ENCODE assay signal across 8 cellular contexts in genomic region chr10:102066421-102067068, GRCh38. TPM values are rescaled to one million over a fixed set of nuclear protein-coding genes. Genes with fewer than 3 reads are reported as not detected.
DNase-seq lines count a peak whose midpoint lies in the region; ATAC-seq and TF ChIP-seq lines count a peak whose summit lies in the region.

No MANE protein-coding gene starts in this region.

- H3K27me3 ChIP-seq in A673 (replicated peaks; ENCODE audit: insufficient read depth, low read depth, low read length, poor library complexity): no peaks in the 10 kb centered on the region
- no peaks in the 10 kb centered on the region for H3K27me3 ChIP-seq in mucosa of stomach (ENCODE audit: control insufficient read depth, insufficient read depth, low read length)

- peak overlapping the region; percentile 92 for H3K9ac ChIP-seq in mucosa of stomach (ENCODE audit: low read length)

- in situ Hi-C loops in astrocyte of the cerebellum (cut with HindIII; ENCODE audit: low sequenced_read_pairs): no loop called here

- H3K9me3 Mint-ChIP-seq in HFFc6: no peaks in the 10 kb centered on the region

- BruUV-seq in A673 (replicated peaks; lab: Mats Ljungman, UMichigan): no TSS peak

- H3K4me1 ChIP-seq in A673 (ENCODE audit: insufficient read depth, low read length, poor library complexity, severe bottlenecking) (peaks cover 9% of the 10 kb centered on the region), mucosa of stomach (ENCODE audit: control insufficient read depth, insufficient read depth, low read length) (peaks cover 18% of the 10 kb centered on the region)

- H3K27ac ChIP-seq in A673 (ENCODE audit: low read depth, low read length, poor library complexity, severe bottlenecking): peak overlapping the region; percentile 80

- H3K27ac Mint-ChIP-seq in HFFc6: peak overlapping the region; percentile 77

- CTCF ChIA-PET in A673 (lab: Charles Lee): interaction anchor here (1.3 kb wide), 1 partner anchor 226 kb away, joined by 6 read pairs; no protein-coding TSS in a partner anchor

- H3K36me3 Mint-ChIP-seq in HFFc6 (ENCODE audit: low read depth): no peaks in the 10 kb centered on the region; the same call in 1 of the 2 replicates

- intact Hi-C loops in A673 (cut with micrococcal nuclease; ENCODE audit: unreplicated experiment): no loop called here

- H3K4me3 ChIP-seq in A673 (ENCODE audit: low read depth, low read length, poor library complexity, severe bottlenecking) (peak overlapping the region; percentile 89), astrocyte of the cerebellum (ENCODE audit: low read depth, low read length) (peak overlapping the region; percentile 77), mucosa of stomach (ENCODE audit: low read length) (peak overlapping the region; percentile 16)

- H3K9me3 ChIP-seq in A673 (ENCODE audit: low read depth, low read length, poor library complexity, severe bottlenecking) (no peaks in the 10 kb centered on the region), mucosa of stomach (ENCODE audit: control insufficient read depth, low read length) (no peaks in the 10 kb centered on the region)

- peaks cover 33% of the 10 kb centered on the region for H3K4me1 Mint-ChIP-seq in HFFc6 (ENCODE audit: low read depth)

- H3K4me3 Mint-ChIP-seq in HFFc6: peak overlapping the region; percentile 91

- H3K36me3 ChIP-seq in A673 (ENCODE audit: insufficient read depth, low read length, poor library complexity, severe bottlenecking) (no peaks in the 10 kb centered on the region), mucosa of stomach (ENCODE audit: control insufficient read depth, insufficient read depth, low read length) (peaks cover 8% of the 10 kb centered on the region)

- H3K27me3 Mint-ChIP-seq in HFFc6 (ENCODE audit: insufficient read depth): no peaks in the 10 kb centered on the region

- TF ChIP-seq CTCF in A673 (conservative IDR thresholded peaks at IDR 0.05; ENCODE audit: low read depth, low read length): no peak
- no peak for TF ChIP-seq CTCF in HFFc6 (IDR thresholded peaks at IDR 0.05)
- no peak for TF ChIP-seq CTCF in astrocyte of the cerebellum (IDR thresholded peaks at IDR 0.05; ENCODE audit: low read depth, low read length, missing control alignments)

- no peak for ATAC-seq in HG02759 (IDR thresholded peaks at IDR 0.05; ENCODE audit: unreplicated experiment)

- DNase-seq in A673 (ENCODE audit: low spot score) (no peak), HFFc6 (no peak), astrocyte of the cerebellum (ENCODE audit: low read depth) (no peak), GDM1 (lab: John Stamatoyannopoulos, UW) (no peak), NCI-H2227 treated with DMSO at 0.1 percent for 48 hours (lab: John Stamatoyannopoulos, UW) (no peak), mesenteric fat pad (ENCODE audit: low spot score) (no peak)

- POLR2A ChIA-PET in A673 (lab: Charles Lee; ENCODE audit: low non-redundant PET): no interaction called here

RNA-seq across cellular contexts. Expression of gene HPS6, which starts 1.4 kb away (rescaled TPM):
- total RNA-seq in A673 (2021): 12.6 and 15.7 TPM in 2 replicates
- total RNA-seq in HFFc6 (2021; fragmentation: NEBNext Ultra II Directional; extraction: Animal tissue kit (Norgen Biotek cat#: 25700)): 10 to 100 TPM; 22.0 to 29.4 (median 24.0) TPM
- total RNA-seq in mesenteric fat pad: 15.7 TPM

RNA-seq across cellular contexts. Expression of gene ARMH3, which starts 10.6 kb away (rescaled TPM):
- 17.8 and 19.7 TPM in 2 replicates for total RNA-seq in A673 (2021)
- 10 to 100 TPM; 18.0 to 21.7 (median 18.8) TPM for total RNA-seq in HFFc6 (2021; fragmentation: NEBNext Ultra II Directional; extraction: Animal tissue kit (Norgen Biotek cat#: 25700))
- 28.2 TPM for total RNA-seq in mesenteric fat pad

RNA-seq across cellular contexts. Expression of gene LDB1, which starts 53.6 kb away (rescaled TPM):
- total RNA-seq in A673 (2021) (78.5 and 82.4 TPM in 2 replicates), mesenteric fat pad (33.0 TPM)
- total RNA-seq in HFFc6 (2021; fragmentation: NEBNext Ultra II Directional; extraction: Animal tissue kit (Norgen Biotek cat#: 25700)): 10 to 100 TPM; 51.6 to 64.8 (median 59.3) TPM

Comparison
In these comparisons a context has a peak if more than half of its experiments do, and no peak if none do; other contexts are left out.
1. H3K4me3 ChIP-seq: peak in every context shown above with its lines; median percentile 89 in A673; 77 in astrocyte of the cerebellum; 16 in mucosa of stomach.